27 cellular contexts compared by ENCODE assay signal in the genomic region with DNA sequence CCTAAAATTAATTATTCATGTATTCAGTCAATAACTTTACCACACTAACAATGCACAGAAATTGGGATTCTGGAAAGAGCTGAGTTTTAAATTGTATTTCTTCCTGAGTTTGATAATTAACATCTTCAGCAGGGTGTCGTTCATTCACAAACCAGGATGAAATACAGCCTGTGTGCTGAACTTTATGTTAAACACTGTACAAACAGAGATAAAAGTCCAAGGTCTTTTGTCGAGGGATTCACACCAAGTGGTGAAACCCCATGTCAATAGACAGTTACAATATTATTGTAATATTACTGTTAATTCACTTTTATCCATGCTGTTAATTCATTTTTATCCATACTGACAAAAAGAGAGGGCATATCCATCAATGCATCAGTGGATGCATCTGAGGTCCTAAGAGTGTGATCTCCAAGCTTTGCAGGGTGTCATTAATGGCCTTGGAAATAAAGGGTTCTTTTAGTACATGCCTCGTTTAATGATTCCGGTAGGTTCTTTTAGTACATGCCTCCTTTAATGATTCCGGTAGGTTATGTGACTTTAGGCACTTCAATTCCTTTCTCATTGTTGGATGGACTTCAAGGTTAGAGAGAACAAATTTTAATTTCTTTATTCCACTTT.
"Had no signal": no experiment of that assay in that cellular context is flagged by ENCODE, and none has a peak within 500 bp of the region (broad histone marks: within the 10 kb centered on the region; RNA-seq: fewer than 3 reads in every experiment).

No MANE protein-coding gene starts in this region.

- H3K4me1 ChIP-seq: colonic mucosa, esophagus squamous epithelium, foreskin keratinocyte, gastrocnemius medialis, heart left ventricle had no signal

- H3K9me3 ChIP-seq: colonic mucosa, esophagus muscularis mucosa, esophagus squamous epithelium, gastrocnemius medialis, gastroesophageal sphincter, heart left ventricle, heart right ventricle had no signal

- H3K27ac ChIP-seq: colonic mucosa, coronary artery, dorsolateral prefrontal cortex, epithelial cell of prostate, esophagus muscularis mucosa, esophagus squamous epithelium, foreskin keratinocyte, gastrocnemius medialis, gastroesophageal sphincter, heart left ventricle, heart right ventricle had no signal

- DNase-seq: colonic mucosa; cortex of kidney; dermis blood vessel endothelial cell; dorsolateral prefrontal cortex; effector CD4-positive, alpha-beta T cell; effector CD8-positive, alpha-beta T cell; effector memory CD4-positive, alpha-beta T cell; effector memory CD8-positive, alpha-beta T cell; endodermal cell; erythroblast; esophagus squamous epithelium; foreskin fibroblast; foreskin keratinocyte; foreskin melanocyte; gastrocnemius medialis; glutamatergic neuron; head of caudate nucleus; heart left ventricle; heart right ventricle had no signal

- ATAC-seq: effector memory CD8-positive, alpha-beta T cell; esophagus mucosa; foreskin keratinocyte; gastrocnemius medialis; gastroesophageal sphincter; heart left ventricle; heart right ventricle had no signal

- H3K4me3 ChIP-seq: colonic mucosa, coronary artery, dorsolateral prefrontal cortex, esophagus muscularis mucosa, esophagus squamous epithelium, gastrocnemius medialis, gastroesophageal sphincter, heart left ventricle, heart right ventricle had no signal

- H3K36me3 ChIP-seq: colonic mucosa, esophagus muscularis mucosa, esophagus squamous epithelium, gastrocnemius medialis, gastroesophageal sphincter, heart left ventricle, heart right ventricle had no signal

- FAIRE-seq: colon, endometrium, frontal cortex had no signal

- H3K27me3 ChIP-seq: colonic mucosa, dorsolateral prefrontal cortex, esophagus muscularis mucosa, esophagus squamous epithelium, foreskin keratinocyte, gastrocnemius medialis, gastroesophageal sphincter, heart left ventricle, heart right ventricle had no signal
